ENCODE assay signal across 17 cellular contexts in genomic region chr2:156125018-156125417, GRCh38.
"Had no signal": no experiment of that assay in that cellular context is flagged by ENCODE, and none has a peak within 500 bp of the region (broad histone marks: within the 10 kb centered on the region; RNA-seq: fewer than 3 reads in every experiment).

No MANE protein-coding gene starts in this region.

- H3K36me3 Mint-ChIP-seq: stimulated activated memory B cell treated with anti-CD40 and anti-IgM and Interleukin-4, amounts not matched to agents 10 μg/mL and 1 μg/mL and 100 μg/mL, for 72 hours had no signal

- H3K27me3 Mint-ChIP-seq: dendritic cell treated with granulocyte-macrophage colony-stimulating factor and Interleukin-4, amounts not matched to agents 40 ng/mL and 50 ng/mL, for 4 days; progenitor cell of endocrine pancreas; stimulated activated memory B cell treated with anti-CD40 and anti-IgM and Interleukin-4, amounts not matched to agents 10 μg/mL and 1 μg/mL and 100 μg/mL, for 72 hours had no signal

- H3K4me3 ChIP-seq: breast epithelium, right atrium auricular region, thyroid gland, uterus had no signal

- H3K27me3 ChIP-seq: breast epithelium, right atrium auricular region, thyroid gland, uterus had no signal

- H3K9me3 ChIP-seq: breast epithelium, right atrium auricular region, thyroid gland, uterus had no signal

- DNase-seq: activated naive CD4-positive, alpha-beta T cell treated with Interleukin-2 at 50 U/mL for 16 hours; aorta; cerebellar nuclear complex; erythroblast; kidney glomerular epithelial cell; occipital lobe; stimulated activated CD4-positive, alpha-beta T cell treated with anti-CD3 and anti-CD28 coated beads, Interleukin-2, amount 100 ng/mL, for 48 hours; thyroid gland; uterus had no signal

- H3K4me1 Mint-ChIP-seq: nephron; stimulated activated memory B cell treated with anti-CD40 and anti-IgM and Interleukin-4, amounts not matched to agents 10 μg/mL and 1 μg/mL and 100 μg/mL, for 72 hours had no signal

- H3K4me3 Mint-ChIP-seq: dendritic cell treated with granulocyte-macrophage colony-stimulating factor and Interleukin-4, amounts not matched to agents 40 ng/mL and 50 ng/mL, for 4 days; nephron; stimulated activated memory B cell treated with anti-CD40 and anti-IgM and Interleukin-4, amounts not matched to agents 10 μg/mL and 1 μg/mL and 100 μg/mL, for 72 hours; T-helper 2 cell treated with Interferon-gamma antibody and Interleukin-4, amounts not matched to agents 5 μg/mL and 100 μg/mL, for 36 hours had no signal

- H3K27ac Mint-ChIP-seq: dendritic cell treated with granulocyte-macrophage colony-stimulating factor and Interleukin-4, amounts not matched to agents 40 ng/mL and 50 ng/mL, for 4 days; nephron; progenitor cell of endocrine pancreas; stimulated activated memory B cell treated with anti-CD40 and anti-IgM and Interleukin-4, amounts not matched to agents 10 μg/mL and 1 μg/mL and 100 μg/mL, for 72 hours; T-helper 2 cell treated with Interferon-gamma antibody and Interleukin-4, amounts not matched to agents 5 μg/mL and 100 μg/mL, for 36 hours had no signal

- H3K27ac ChIP-seq: breast epithelium, right atrium auricular region, thyroid gland, uterus had no signal

- H3K36me3 ChIP-seq: breast epithelium, right atrium auricular region, thyroid gland, uterus had no signal

- H3K9me3 Mint-ChIP-seq: T-helper 2 cell treated with Interferon-gamma antibody and Interleukin-4, amounts not matched to agents 5 μg/mL and 100 μg/mL, for 36 hours had no signal

- ATAC-seq: activated CD4-positive, CD25-positive, alpha-beta regulatory T cell treated with anti-CD3 and anti-CD28 coated beads, Interleukin-2, amount 50 U/mL, for 24 hours; stimulated activated memory B cell treated with anti-CD40 and anti-IgM and Interleukin-4, amounts not matched to agents 10 μg/mL and 1 μg/mL and 100 μg/mL, for 72 hours had no signal

- H3K4me1 ChIP-seq: breast epithelium, right atrium auricular region, thyroid gland, uterus had no signal
